Comparison of ENCODE assay signal across 10 cellular contexts in genomic region chr11:72075109-72075508, GRCh38. TPM values are rescaled to one million over a fixed set of nuclear protein-coding genes. Genes with fewer than 3 reads are reported as not detected.
DNase-seq lines count a peak whose midpoint lies in the region; ATAC-seq and TF ChIP-seq lines count a peak whose summit lies in the region.
"Had no signal": no experiment of that assay in that cellular context is flagged by ENCODE, and none has a peak within 500 bp of the region (broad histone marks: within the 10 kb centered on the region; RNA-seq: fewer than 3 reads in every experiment).

No MANE protein-coding gene starts in this region.

- intact Hi-C loops in left cardiac atrium (cut with DNase I): loop anchor here in 1 of 2 donors (5.0 kb wide), 1 partner anchor 33 kb away; no protein-coding TSS in a partner anchor

- H3K27me3 ChIP-seq in osteoblast (ENCODE audit: insufficient read depth, low read length): no peaks in the 10 kb centered on the region
- H3K27me3 ChIP-seq: thyroid gland had no signal

- H3K9me3 Mint-ChIP-seq in brain (no peaks in the 10 kb centered on the region), progenitor cell of endocrine pancreas (ENCODE audit: low read depth) (no peaks in the 10 kb centered on the region)

- TF ChIP-seq CTCF in brain (conservative IDR thresholded peaks at IDR 0.05): no peak
- peak; percentile 14 for TF ChIP-seq CTCF in osteoblast (IDR thresholded peaks at IDR 0.05; ENCODE audit: extremely low read depth, low read depth, low read length)
- TF ChIP-seq CTCF in progenitor cell of endocrine pancreas (IDR thresholded peaks at IDR 0.05; ENCODE audit: unreplicated experiment): no peak

- H3K27ac Mint-ChIP-seq in brain (peak overlapping the region in 4 of 5 experiments; percentile 51 to 79 (median 72)), progenitor cell of endocrine pancreas (no peak overlapping the region)

- DNase-seq in GDM1 (lab: John Stamatoyannopoulos, UW) (peak; percentile 9), M059J (ENCODE audit: low read depth) (peak; percentile 57), osteoblast (ENCODE audit: insufficient read length, low spot score, missing footprints) (no peak), NCI-H2227 treated with DMSO at 0.1 percent for 48 hours (lab: John Stamatoyannopoulos, UW) (no peak), left cardiac atrium (no peak), occipital lobe (lab: John Stamatoyannopoulos, UW) (no peak), progenitor cell of endocrine pancreas (ENCODE audit: low spot score, unreplicated experiment) (no peak)
- DNase-seq: activated CD4-positive, alpha-beta T cell treated with anti-CD3 and anti-CD28 coated beads for 4 hours; thyroid gland had no signal

- H3K27me3 Mint-ChIP-seq in brain (peaks cover 5% of the 10 kb centered on the region), progenitor cell of endocrine pancreas (no peaks in the 10 kb centered on the region)

- H3K36me3 Mint-ChIP-seq in brain (peaks cover 18% of the 10 kb centered on the region), progenitor cell of endocrine pancreas (ENCODE audit: insufficient read depth) (peaks cover 2% of the 10 kb centered on the region)

- H4K20me1 ChIP-seq in osteoblast (ENCODE audit: insufficient read depth, low read length): no peaks in the 10 kb centered on the region

- no peak overlapping the region for H3K4me3 ChIP-seq in osteoblast (ENCODE audit: insufficient read depth, low read length)
- H3K4me3 ChIP-seq: thyroid gland had no signal

- H3K27ac ChIP-seq in osteoblast (ENCODE audit: low read depth, low read length): no peak overlapping the region
- H3K27ac ChIP-seq: thyroid gland had no signal

- no peak overlapping the region for H3K4me2 ChIP-seq in osteoblast (ENCODE audit: insufficient read depth, low read length)

- no peak for ATAC-seq in left cardiac atrium

- H3K79me2 ChIP-seq in osteoblast (ENCODE audit: insufficient read depth, low read length): peaks cover 89% of the 10 kb centered on the region

- H3K4me3 Mint-ChIP-seq in brain: peak overlapping the region in 1 of 5 experiments; percentile 26
- H3K4me3 Mint-ChIP-seq in progenitor cell of endocrine pancreas (ENCODE audit: low read depth): no peak overlapping the region

- H3K36me3 ChIP-seq in osteoblast (ENCODE audit: insufficient read depth, low read length): no peaks in the 10 kb centered on the region
- H3K36me3 ChIP-seq: thyroid gland had no signal

- peak overlapping the region; percentile 25 for H2AFZ ChIP-seq in osteoblast (ENCODE audit: low read length)

- H3K4me1 Mint-ChIP-seq in brain: peaks cover 81% of the 10 kb centered on the region
- H3K4me1 Mint-ChIP-seq in progenitor cell of endocrine pancreas (ENCODE audit: low read depth): peaks cover 14% of the 10 kb centered on the region

- H3K9me3 ChIP-seq in osteoblast (ENCODE audit: low read depth, low read length): no peaks in the 10 kb centered on the region
- H3K9me3 ChIP-seq: thyroid gland had no signal

- H3K4me1 ChIP-seq in osteoblast (ENCODE audit: insufficient read depth, low read length): peaks cover 46% of the 10 kb centered on the region

RNA-seq across cellular contexts. Expression of gene NUMA1, which starts 5.2 kb away (rescaled TPM):
- 126 and 138 TPM in 2 replicates for total RNA-seq in M059J (2014; rRNA removed; shearing (Covaris generic))
- 419 TPM for polyA plus RNA-seq in brain (ENCODE audit: insufficient read depth, low read depth, low replicate concordance)
- total RNA-seq in osteoblast: 176 and 182 TPM in 2 replicates
- total RNA-seq in left cardiac atrium: 10 to 100 TPM; 73.3 to 86.7 TPM
- total RNA-seq in occipital lobe: 129 TPM
- total RNA-seq in progenitor cell of endocrine pancreas: 238 and 255 TPM in 2 replicates

RNA-seq across cellular contexts. Expression of gene LRRC51, which starts 5.5 kb away (rescaled TPM):
- total RNA-seq in M059J (2014; rRNA removed; shearing (Covaris generic)): 4.8 and 5.2 TPM in 2 replicates
- polyA plus RNA-seq in brain (ENCODE audit: insufficient read depth, low read depth, low replicate concordance): 40.8 TPM
- 5.1 and 6.2 TPM in 2 replicates for total RNA-seq in osteoblast
- 1 to 10 TPM; 3.9 to 5.0 TPM for total RNA-seq in left cardiac atrium
- 11.4 TPM for total RNA-seq in occipital lobe
- 12.4 and 14.9 TPM in 2 replicates for total RNA-seq in progenitor cell of endocrine pancreas

RNA-seq across cellular contexts. Expression of gene LAMTOR1, which starts 28.0 kb away (rescaled TPM):
- total RNA-seq in M059J (2014; rRNA removed; shearing (Covaris generic)): 114 TPM in 2 replicates
- polyA plus RNA-seq in brain (ENCODE audit: insufficient read depth, low read depth, low replicate concordance): 180 TPM
- total RNA-seq in osteoblast (131 and 138 TPM in 2 replicates), left cardiac atrium (10 to 100 TPM; 76.4 to 88.0 TPM), occipital lobe (41.0 TPM), progenitor cell of endocrine pancreas (84.9 and 85.4 TPM in 2 replicates)

RNA-seq across cellular contexts. Expression of gene TOMT, which starts 30.6 kb away (rescaled TPM):
- not detected in 2 replicates for total RNA-seq in M059J (2014; rRNA removed; shearing (Covaris generic))
- polyA plus RNA-seq in brain (ENCODE audit: insufficient read depth, low read depth, low replicate concordance): not detected
- total RNA-seq in osteoblast: not detected in 2 replicates
- not detected for total RNA-seq in left cardiac atrium
- total RNA-seq in occipital lobe: not detected
- total RNA-seq in progenitor cell of endocrine pancreas: not detected in 2 replicates
- total RNA-seq: thyroid gland had no signal

RNA-seq across cellular contexts. Expression of gene ANAPC15, which starts 37.4 kb away (rescaled TPM):
- total RNA-seq in M059J (2014; rRNA removed; shearing (Covaris generic)): 36.3 and 40.1 TPM in 2 replicates
- polyA plus RNA-seq in brain (ENCODE audit: insufficient read depth, low read depth, low replicate concordance): 105 TPM
- total RNA-seq in osteoblast: 21.7 and 23.0 TPM in 2 replicates
- 10 to 100 TPM; 43.3 to 45.0 TPM for total RNA-seq in left cardiac atrium
- 11.7 TPM for total RNA-seq in occipital lobe
- 56.1 and 61.3 TPM in 2 replicates for total RNA-seq in progenitor cell of endocrine pancreas

Comparison
In these comparisons a context has a peak if more than half of its experiments do, and no peak if none do; other contexts are left out.
1. DNase-seq: peak in GDM1 (single experiment) and M059J (single experiment); none in osteoblast (single experiment), NCI-H2227 treated with DMSO at 0.1 percent for 48 hours (single experiment), left cardiac atrium (single experiment), occipital lobe (single experiment) and progenitor cell of endocrine pancreas (single experiment).